In genomic region chr10:124869941-124870340, GRCh38 we compare ENCODE assay signal across 19 cellular contexts.
DNase-seq lines count a peak whose midpoint lies in the region; ATAC-seq, FAIRE-seq and TF ChIP-seq lines count a peak whose summit lies in the region.
"Had no signal": no experiment of that assay in that cellular context is flagged by ENCODE, and none has a peak within 500 bp of the region (broad histone marks: within the 10 kb centered on the region; RNA-seq: fewer than 3 reads in every experiment).

No MANE protein-coding gene starts in this region.

- DNase-seq in cardiac septum (ENCODE audit: low spot score) (peak; percentile 68), heart right ventricle (no peak), keratinocyte (ENCODE audit: low read depth, low spot score) (no peak), posterior vena cava (ENCODE audit: low spot score) (peak; percentile 38), H7 (no peak), T-cell (no peak)
- DNase-seq: 8988T; Calu3; CD8-positive, alpha-beta T cell; DMS79 treated with DMSO at 0.1 percent for 48 hours; GF-D8; HFFc6 had no signal

- POLR2A ChIA-PET in T-cell (lab: Charles Lee) = no interaction called here

- H3K27ac ChIP-seq in heart right ventricle (no peak overlapping the region), keratinocyte (ENCODE audit: control insufficient read depth, insufficient read depth, low read length) (no peak overlapping the region)
- H3K27ac ChIP-seq: BLaER1 treated with 17β-estradiol and CSF1 and Interleukin-3, amounts not matched to agents 10 nM and 100 nM had no signal

- H3K27me3 Mint-ChIP-seq in T-cell = peaks cover 0 to 5% of the 10 kb centered on the region in 2 donors

- dilution Hi-C loops in keratinocyte (cut with MboI; ENCODE audit: extremely low pct_ligation_motif_present, low sequenced_read_pairs) = no loop called here

- H3K4me3 ChIP-seq in heart right ventricle (no peak overlapping the region), keratinocyte (ENCODE audit: control insufficient read depth in 2 of 3, extremely low read depth in 1 of 3, insufficient read depth in 2 of 3, low read depth in 1 of 3, low read length in 3 of 3) (peak overlapping the region in 1 of 3 experiments; percentile 27), H7 (ENCODE audit: insufficient read depth, low read depth, low read length) (no peak overlapping the region)
- H3K4me3 ChIP-seq: BLaER1 treated with 17β-estradiol and CSF1 and Interleukin-3, amounts not matched to agents 10 nM and 100 nM; GM23338 had no signal

- peak overlapping the region; percentile 0 for H3K4me2 ChIP-seq in keratinocyte (ENCODE audit: control insufficient read depth, extremely low read depth, insufficient read depth, low read depth, low read length)
- H3K4me2 ChIP-seq: BLaER1 treated with 17β-estradiol and CSF1 and Interleukin-3, amounts not matched to agents 10 nM and 100 nM; GM23338 had no signal

- no peak for TF ChIP-seq CTCF in heart right ventricle (IDR thresholded peaks at IDR 0.05)
- TF ChIP-seq CTCF in keratinocyte (optimal IDR thresholded peaks at IDR 0.05 in 1 of 3, IDR thresholded peaks at IDR 0.05 in 1 of 3, conservative IDR thresholded peaks at IDR 0.05 in 1 of 3; ENCODE audit: extremely low read depth in 1 of 3, insufficient read depth in 2 of 3, low read length in 3 of 3) = no peak

- CTCF ChIA-PET in T-cell (lab: Charles Lee) = no interaction called here

- H3K4me1 Mint-ChIP-seq in T-cell = no peaks in the 10 kb centered on the region
- H3K4me1 Mint-ChIP-seq: B cell, GM23338 had no signal

- H3K36me3 ChIP-seq in heart right ventricle (no peaks in the 10 kb centered on the region), keratinocyte (ENCODE audit: control insufficient read depth in 2 of 2, extremely low read depth in 1 of 2, insufficient read depth in 2 of 2, low read length in 2 of 2) (no peaks in the 10 kb centered on the region), H7 (replicated peaks; ENCODE audit: control insufficient read depth, insufficient read depth, low read length) (no peaks in the 10 kb centered on the region)
- H3K36me3 ChIP-seq: BLaER1 treated with 17β-estradiol and CSF1 and Interleukin-3, amounts not matched to agents 10 nM and 100 nM had no signal

- H3K9me3 ChIP-seq in heart right ventricle = peaks cover 0 to 9% (median 0%) of the 10 kb centered on the region in 11 donors
- no peaks in the 10 kb centered on the region for H3K9me3 ChIP-seq in keratinocyte (ENCODE audit: control insufficient read depth, low read depth, low read length)

- no peak overlapping the region for H3K27ac Mint-ChIP-seq in T-cell
- H3K27ac Mint-ChIP-seq: B cell; CD8-positive, alpha-beta T cell; GM23338; HFFc6 had no signal

- ATAC-seq in heart right ventricle (no peak), HG02852 (IDR thresholded peaks at IDR 0.05; ENCODE audit: unreplicated experiment) (no peak), T-cell (replicated peaks in 1 of 4) (no peak)
- ATAC-seq: CD8-positive, alpha-beta T cell; GM23338; HCT116; HepG2 had no signal

- no peaks in the 10 kb centered on the region for H3K9me3 Mint-ChIP-seq in T-cell
- H3K9me3 Mint-ChIP-seq: HFFc6 had no signal

- WGBS in heart right ventricle, 2 donors = 81 to 87% methylated on average over 8 of the region's 8 CpGs

- H3K9ac ChIP-seq in keratinocyte (ENCODE audit: control insufficient read depth, extremely low read depth, insufficient read depth, low read length) = no peak overlapping the region
- H3K9ac ChIP-seq: BLaER1 treated with 17β-estradiol and CSF1 and Interleukin-3, amounts not matched to agents 10 nM and 100 nM had no signal

- FAIRE-seq in keratinocyte (lab: Jason Lieb, UNC) = no peak
- FAIRE-seq: H54, HepG2 had no signal

- H3K36me3 Mint-ChIP-seq in T-cell = no peaks in the 10 kb centered on the region
- H3K36me3 Mint-ChIP-seq: CD8-positive, alpha-beta T cell had no signal

- no peaks in the 10 kb centered on the region for H3K27me3 ChIP-seq in heart right ventricle
- H3K27me3 ChIP-seq in keratinocyte (ENCODE audit: control insufficient read depth, extremely low read depth, insufficient read depth, low read length) = no peaks in the 10 kb centered on the region
- no peaks in the 10 kb centered on the region for H3K27me3 ChIP-seq in H7 (ENCODE audit: control insufficient read depth, insufficient read depth, low read length)
- H3K27me3 ChIP-seq: BLaER1 treated with 17β-estradiol and CSF1 and Interleukin-3, amounts not matched to agents 10 nM and 100 nM had no signal

- H4K20me1 ChIP-seq in keratinocyte (ENCODE audit: control insufficient read depth, extremely low read depth, insufficient read depth, low read length) = no peaks in the 10 kb centered on the region
- H4K20me1 ChIP-seq: BLaER1 treated with 17β-estradiol and CSF1 and Interleukin-3, amounts not matched to agents 10 nM and 100 nM had no signal

- intact Hi-C loops in cardiac septum (cut with DNase I) (no loop called here), heart right ventricle (cut with DNase I) (no loop called here), posterior vena cava (cut with DNase I) (no loop called here)

- H3K4me3 Mint-ChIP-seq in T-cell = no peak overlapping the region
- H3K4me3 Mint-ChIP-seq: B cell; CD8-positive, alpha-beta T cell; GM23338; HFFc6 had no signal

- H3K79me2 ChIP-seq in keratinocyte (ENCODE audit: control insufficient read depth, insufficient read depth, low read length) = no peaks in the 10 kb centered on the region

- no peaks in the 10 kb centered on the region for H3K9me1 ChIP-seq in keratinocyte (ENCODE audit: control insufficient read depth, extremely low read depth, insufficient read depth, low read length)

- H3K4me1 ChIP-seq in heart right ventricle (peaks cover 0 to 4% (median 0%) of the 10 kb centered on the region in 9 donors), keratinocyte (ENCODE audit: control insufficient read depth, extremely low read depth, insufficient read depth, low read length) (peaks cover 10% of the 10 kb centered on the region)

- no peak overlapping the region for H2AFZ ChIP-seq in keratinocyte (ENCODE audit: control insufficient read depth, low read length)

Comparison
In these comparisons a context has a peak if more than half of its experiments do, and no peak if none do; other contexts are left out.
1. DNase-seq: peak in cardiac septum (single experiment) and posterior vena cava (single experiment); none in heart right ventricle (0 of 2), keratinocyte (single experiment), H7 (single experiment) and T-cell (0 of 34).